8 cellular contexts compared by ENCODE assay signal in genomic region chr10:73848821-73849489, GRCh38. TPM values are rescaled to one million over a fixed set of nuclear protein-coding genes. Genes with fewer than 3 reads are reported as not detected.
DNase-seq lines count a peak whose midpoint lies in the region; ATAC-seq, FAIRE-seq and TF ChIP-seq lines count a peak whose summit lies in the region.

No MANE protein-coding gene starts in this region.

- WGBS in A549 (ENCODE audit: missing lambda C conversion rate), result 39% methylated on average over 17 of the region's 17 CpGs

- TF ChIP-seq POLR2A in A549 (IDR thresholded peaks at IDR 0.05; ENCODE audit: low read length), result no peak

- CTCF ChIA-PET in A549 (lab: Yijun Ruan, JAX), result interaction anchor here (0.5 to 32.3 kb wide), 47 partner anchors 11 to 1253 kb away, joined by 3 to 565 read pairs (median 4); partner anchors contain the start of gene CAMK2G

- FAIRE-seq in A549 (lab: Jason Lieb, UNC), result peak; percentile 18
- FAIRE-seq in GM18507 (lab: Jason Lieb, UNC), result peak; percentile 99
- no peak for FAIRE-seq in bronchial epithelial cell (lab: Jason Lieb, UNC)

- TF ChIP-seq EP300 in A549 (IDR thresholded peaks at IDR 0.05), result no peak

- peak; percentile 93 to 97 for TF ChIP-seq RAD21 in A549 (conservative IDR thresholded peaks at IDR 0.05 in 1 of 2, IDR thresholded peaks at IDR 0.05 in 1 of 2)

- peak; percentile 92 to 97 for ATAC-seq in A549
- ATAC-seq in HG03039 (IDR thresholded peaks at IDR 0.05; ENCODE audit: unreplicated experiment), result peak; percentile 72

- H3K27ac ChIP-seq in A549, result no peak overlapping the region

- DNase-seq in A549 (ENCODE audit: low read depth in 1 of 2, low spot score in 1 of 2), result peak; percentile 78 to 94
- DNase-seq in GM18507 (ENCODE audit: extremely low spot score, insufficient read length, low read depth), result peak; percentile 91
- peak; percentile 31 for DNase-seq in NCI-H2171 (lab: John Stamatoyannopoulos, UW)
- DNase-seq in activated CD4-positive, CD25-positive, alpha-beta regulatory T cell treated with anti-CD3 and anti-CD28 coated beads, Interleukin-2, amount 50 U/mL, for 16 hours (ENCODE audit: low read depth, low spot score), result peak; percentile 82
- peak; percentile 57 for DNase-seq in bronchial epithelial cell (ENCODE audit: low read depth)
- DNase-seq in kidney glomerular epithelial cell (lab: John Stamatoyannopoulos, UW), result peak; percentile 29
- peak; percentile 85 to 95 (median 87) for DNase-seq in stimulated activated CD4-positive, alpha-beta T cell treated with anti-CD3 and anti-CD28 coated beads, Interleukin-1b, Interleukin-23, amount 100 ng/mL, for 24 hours (ENCODE audit: low read depth in 4 of 4, low spot score in 1 of 4)

- H3K27me3 ChIP-seq in bronchial epithelial cell (ENCODE audit: control insufficient read depth, insufficient read depth, low read length), result no peaks in the 10 kb centered on the region

- H3K4me1 ChIP-seq in A549, result peaks cover 7% of the 10 kb centered on the region; the same call in 1 of the 3 replicates

- TF ChIP-seq CTCF in A549 (IDR thresholded peaks at IDR 0.05) (peak; percentile 94), bronchial epithelial cell (IDR thresholded peaks at IDR 0.05; ENCODE audit: insufficient read depth, low read length, severe bottlenecking) (peak; percentile 96)

- POLR2A ChIA-PET in A549 (lab: Yijun Ruan, JAX), result no interaction called here

- no peak overlapping the region for H3K4me2 ChIP-seq in A549

- no peaks in the 10 kb centered on the region for H3K9me3 ChIP-seq in A549

- peaks cover 17% of the 10 kb centered on the region for H3K36me3 ChIP-seq in bronchial epithelial cell (ENCODE audit: control insufficient read depth, insufficient read depth, low read length)

- H3K4me3 ChIP-seq in A549 (no peak overlapping the region), bronchial epithelial cell (ENCODE audit: low read depth, low read length) (no peak overlapping the region)

TF ChIP-seq in A549, 52 proteins besides CTCF, POLR2A, EP300 and RAD21:
- TF ChIP-seq KDM5A (IDR thresholded peaks at IDR 0.05) (no peak), RCOR1 (IDR thresholded peaks at IDR 0.05; ENCODE audit: low read depth, low read length) (0 out of 2 replicates have a peak, but pooled peaks have one; percentile 41), SMC3 (IDR thresholded peaks at IDR 0.05) (peak; percentile 92), TP53 (CRISPR knock-in tag; IDR thresholded peaks at IDR 0.05) (no peak), RFX5 (IDR thresholded peaks at IDR 0.05) (no peak)

RNA-seq across cellular contexts. Expression of gene CAMK2G, which starts 25.4 kb away (rescaled TPM):
- 22.6 and 27.5 TPM in 2 replicates for polyA plus RNA-seq in A549 (2011; rRNA removed)
- polyA plus RNA-seq in A549 (2012; cell fraction: cytosol; rRNA removed), result 30.6 and 33.7 TPM in 2 replicates
- polyA plus RNA-seq in A549 (2012; cell fraction: nucleus; rRNA removed), result 61.5 and 75.3 TPM in 2 replicates
- polyA plus RNA-seq in A549 (2017; fragmentation: RNase III; extraction: RNeasy Plus Mini Kit Qiagen cat#74134 plus additional on column Dnase treatment), result 22.8 to 26.6 TPM (median 25.5 TPM) in 3 replicates
- 22.9 and 33.4 TPM in 2 replicates for polyA minus RNA-seq in A549 (2011; rRNA and poly(A)+ RNA removed)
- 13.4 and 16.5 TPM in 2 replicates for total RNA-seq in bronchial epithelial cell

RNA-seq across cellular contexts. Expression of gene NDST2, which starts 37.6 kb away (rescaled TPM):
- polyA plus RNA-seq in A549 (2011; rRNA removed) (11.2 and 12.7 TPM in 2 replicates), A549 (2017; fragmentation: RNase III; extraction: RNeasy Plus Mini Kit Qiagen cat#74134 plus additional on column Dnase treatment) (11.7 to 14.9 TPM (median 14.2 TPM) in 3 replicates)
- polyA plus RNA-seq in A549 (2012; cell fraction: cytosol; rRNA removed), result 8.4 and 12.9 TPM in 2 replicates
- polyA plus RNA-seq in A549 (2012; cell fraction: nucleus; rRNA removed), result 22.3 and 28.8 TPM in 2 replicates
- polyA minus RNA-seq in A549 (2011; rRNA and poly(A)+ RNA removed), result 20.1 and 22.9 TPM in 2 replicates
- total RNA-seq in bronchial epithelial cell, result 5.3 and 10.2 TPM in 2 replicates

Comparison
In these comparisons a context has a peak if more than half of its experiments do, and no peak if none do; other contexts are left out.
1. DNase-seq: peak in every context shown above with its lines; median percentile 91 in GM18507; 87 in stimulated activated CD4-positive, alpha-beta T cell treated with anti-CD3 and anti-CD28 coated beads, Interleukin-1b, Interleukin-23, amount 100 ng/mL, for 24 hours; 86 in A549; 82 in activated CD4-positive, CD25-positive, alpha-beta regulatory T cell treated with anti-CD3 and anti-CD28 coated beads, Interleukin-2, amount 50 U/mL, for 16 hours; 57 in bronchial epithelial cell; 31 in NCI-H2171; 29 in kidney glomerular epithelial cell.